In the genomic region with DNA sequence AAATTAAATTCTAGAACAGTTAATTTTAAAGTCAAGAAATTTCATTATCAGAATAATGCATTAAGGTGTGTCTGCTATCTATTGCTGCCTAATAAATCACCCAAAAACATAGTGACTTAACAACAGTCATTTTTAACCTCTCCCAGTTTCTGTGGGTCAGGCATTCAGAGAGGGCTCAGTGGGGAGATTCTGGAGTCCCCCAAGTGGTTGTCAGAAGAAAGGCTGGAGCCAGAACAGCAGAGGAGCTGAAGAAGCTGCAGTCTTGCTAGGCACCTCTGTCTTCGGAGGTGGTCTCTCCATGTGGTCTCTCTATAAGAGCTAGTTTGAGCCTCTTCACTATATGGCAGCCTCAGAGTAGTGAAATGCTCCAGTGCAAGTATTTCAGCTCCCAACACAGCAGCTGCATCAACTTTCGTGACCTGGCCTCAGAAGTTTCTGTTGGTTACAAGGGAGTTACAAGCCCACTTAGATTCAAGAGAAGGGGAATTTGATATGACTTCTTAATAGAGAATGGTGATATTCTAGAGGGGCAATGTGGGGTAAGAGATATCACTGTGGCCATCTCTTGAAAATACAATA, we compare ENCODE assay signal across 1 cellular context.
TF ChIP-seq lines count a peak whose summit lies in the region.

No MANE protein-coding gene starts in this region.

TF ChIP-seq in GM23338, 12 proteins besides CTCF, POLR2A, EP300 and RAD21 (continued from another document):
- TF ChIP-seq, protein P1, sequence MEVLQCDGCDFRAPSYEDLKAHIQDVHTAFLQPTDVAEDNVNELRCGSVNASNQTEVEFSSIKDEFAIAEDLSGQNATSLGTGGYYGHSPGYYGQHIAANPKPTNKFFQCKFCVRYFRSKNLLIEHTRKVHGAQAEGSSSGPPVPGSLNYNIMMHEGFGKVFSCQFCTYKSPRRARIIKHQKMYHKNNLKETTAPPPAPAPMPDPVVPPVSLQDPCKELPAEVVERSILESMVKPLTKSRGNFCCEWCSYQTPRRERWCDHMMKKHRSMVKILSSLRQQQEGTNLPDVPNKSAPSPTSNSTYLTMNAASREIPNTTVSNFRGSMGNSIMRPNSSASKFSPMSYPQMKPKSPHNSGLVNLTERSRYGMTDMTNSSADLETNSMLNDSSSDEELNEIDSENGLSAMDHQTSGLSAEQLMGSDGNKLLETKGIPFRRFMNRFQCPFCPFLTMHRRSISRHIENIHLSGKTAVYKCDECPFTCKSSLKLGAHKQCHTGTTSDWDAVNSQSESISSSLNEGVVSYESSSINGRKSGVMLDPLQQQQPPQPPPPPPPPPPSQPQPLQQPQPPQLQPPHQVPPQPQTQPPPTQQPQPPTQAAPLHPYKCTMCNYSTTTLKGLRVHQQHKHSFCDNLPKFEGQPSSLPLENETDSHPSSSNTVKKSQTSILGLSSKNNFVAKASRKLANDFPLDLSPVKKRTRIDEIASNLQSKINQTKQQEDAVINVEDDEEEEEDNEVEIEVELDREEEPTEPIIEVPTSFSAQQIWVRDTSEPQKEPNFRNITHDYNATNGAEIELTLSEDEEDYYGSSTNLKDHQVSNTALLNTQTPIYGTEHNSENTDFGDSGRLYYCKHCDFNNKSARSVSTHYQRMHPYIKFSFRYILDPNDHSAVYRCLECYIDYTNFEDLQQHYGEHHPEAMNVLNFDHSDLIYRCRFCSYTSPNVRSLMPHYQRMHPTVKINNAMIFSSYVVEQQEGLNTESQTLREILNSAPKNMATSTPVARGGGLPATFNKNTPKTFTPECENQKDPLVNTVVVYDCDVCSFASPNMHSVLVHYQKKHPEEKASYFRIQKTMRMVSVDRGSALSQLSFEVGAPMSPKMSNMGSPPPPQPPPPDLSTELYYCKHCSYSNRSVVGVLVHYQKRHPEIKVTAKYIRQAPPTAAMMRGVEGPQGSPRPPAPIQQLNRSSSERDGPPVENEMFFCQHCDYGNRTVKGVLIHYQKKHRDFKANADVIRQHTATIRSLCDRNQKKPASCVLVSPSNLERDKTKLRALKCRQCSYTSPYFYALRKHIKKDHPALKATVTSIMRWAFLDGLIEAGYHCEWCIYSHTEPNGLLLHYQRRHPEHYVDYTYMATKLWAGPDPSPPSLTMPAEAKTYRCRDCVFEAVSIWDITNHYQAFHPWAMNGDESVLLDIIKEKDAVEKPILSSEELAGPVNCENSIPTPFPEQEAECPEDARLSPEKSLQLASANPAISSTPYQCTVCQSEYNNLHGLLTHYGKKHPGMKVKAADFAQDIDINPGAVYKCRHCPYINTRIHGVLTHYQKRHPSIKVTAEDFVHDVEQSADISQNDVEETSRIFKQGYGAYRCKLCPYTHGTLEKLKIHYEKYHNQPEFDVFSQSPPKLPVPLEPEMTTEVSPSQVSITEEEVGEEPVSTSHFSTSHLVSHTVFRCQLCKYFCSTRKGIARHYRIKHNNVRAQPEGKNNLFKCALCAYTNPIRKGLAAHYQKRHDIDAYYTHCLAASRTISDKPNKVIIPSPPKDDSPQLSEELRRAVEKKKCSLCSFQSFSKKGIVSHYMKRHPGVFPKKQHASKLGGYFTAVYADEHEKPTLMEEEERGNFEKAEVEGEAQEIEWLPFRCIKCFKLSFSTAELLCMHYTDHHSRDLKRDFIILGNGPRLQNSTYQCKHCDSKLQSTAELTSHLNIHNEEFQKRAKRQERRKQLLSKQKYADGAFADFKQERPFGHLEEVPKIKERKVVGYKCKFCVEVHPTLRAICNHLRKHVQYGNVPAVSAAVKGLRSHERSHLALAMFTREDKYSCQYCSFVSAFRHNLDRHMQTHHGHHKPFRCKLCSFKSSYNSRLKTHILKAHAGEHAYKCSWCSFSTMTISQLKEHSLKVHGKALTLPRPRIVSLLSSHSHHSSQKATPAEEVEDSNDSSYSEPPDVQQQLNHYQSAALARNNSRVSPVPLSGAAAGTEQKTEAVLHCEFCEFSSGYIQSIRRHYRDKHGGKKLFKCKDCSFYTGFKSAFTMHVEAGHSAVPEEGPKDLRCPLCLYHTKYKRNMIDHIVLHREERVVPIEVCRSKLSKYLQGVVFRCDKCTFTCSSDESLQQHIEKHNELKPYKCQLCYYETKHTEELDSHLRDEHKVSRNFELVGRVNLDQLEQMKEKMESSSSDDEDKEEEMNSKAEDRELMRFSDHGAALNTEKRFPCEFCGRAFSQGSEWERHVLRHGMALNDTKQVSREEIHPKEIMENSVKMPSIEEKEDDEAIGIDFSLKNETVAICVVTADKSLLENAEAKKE (CRISPR knock-in tag; IDR thresholded peaks at IDR 0.05): no peak
- TF ChIP-seq NANOG (IDR thresholded peaks at IDR 0.05; ENCODE audit: borderline replicate concordance): no peak
